Comparison of ENCODE assay signal across 19 cellular contexts in the genomic region with DNA sequence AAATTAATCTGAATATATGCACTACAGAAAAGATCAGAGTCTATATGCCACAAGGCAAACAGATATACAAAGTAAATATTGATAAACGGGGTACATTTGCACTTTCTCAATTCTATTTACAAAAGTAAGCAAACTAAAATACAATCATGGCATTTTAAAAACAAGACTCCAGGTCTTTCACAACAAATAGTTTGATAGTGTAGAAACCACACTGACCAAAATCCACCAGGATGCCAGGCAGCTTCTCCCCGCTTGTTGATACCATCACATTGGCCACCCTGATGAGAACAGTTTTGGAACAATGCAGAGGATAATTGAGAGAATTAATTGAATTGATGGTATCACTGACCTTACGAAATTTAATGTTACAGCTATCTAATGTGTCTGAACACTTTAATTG.
A peak's percentile ranks its signal among the peaks of the same experiment; 100 is the strongest.
DNase-seq lines count a peak whose midpoint lies in the region; ATAC-seq, FAIRE-seq and TF ChIP-seq lines count a peak whose summit lies in the region.
"Had no signal": no experiment of that assay in that cellular context is flagged by ENCODE, and none has a peak within 500 bp of the region (broad histone marks: within the 10 kb centered on the region; RNA-seq: fewer than 3 reads in every experiment).

No MANE protein-coding gene starts in this region.

- TF ChIP-seq RAD21 in liver (IDR thresholded peaks at IDR 0.05) (peak in 1 of 2 donors; percentile 14), HepG2 (CRISPR knock-in tag; IDR thresholded peaks at IDR 0.05) (no peak)

- TF ChIP-seq EP300 in HepG2 (IDR thresholded peaks at IDR 0.05; ENCODE audit: low read depth in 2 of 2, low read length in 2 of 2) (no peak), HepG2 (CRISPR knock-in tag; IDR thresholded peaks at IDR 0.05; ENCODE audit: borderline replicate concordance) (no peak)

- H3K4me2 ChIP-seq in HepG2 (ENCODE audit: low read depth, low read length), result no peak overlapping the region
- H3K4me2 ChIP-seq: A549; BLaER1 treated with 17β-estradiol and CSF1 and Interleukin-3, amounts not matched to agents 10 nM and 100 nM had no signal

- H3K4me3 ChIP-seq in liver (ENCODE audit: low read depth in 1 of 3, low read length in 3 of 3) (no peak overlapping the region), HepG2 (replicated peaks in 1 of 3; ENCODE audit: insufficient read depth in 1 of 3, low read depth in 2 of 3, low read length in 3 of 3) (no peak overlapping the region)
- H3K4me3 ChIP-seq: A549; BLaER1 treated with 17β-estradiol and CSF1 and Interleukin-3, amounts not matched to agents 10 nM and 100 nM had no signal

- no peaks in the 10 kb centered on the region for H3K27me3 ChIP-seq in liver (ENCODE audit: control insufficient read depth in 4 of 4, insufficient read depth in 4 of 4, low read length in 3 of 4)
- no peaks in the 10 kb centered on the region for H3K27me3 ChIP-seq in HepG2 (ENCODE audit: control insufficient read depth in 1 of 2, insufficient read depth in 2 of 2, low read length in 2 of 2)
- H3K27me3 ChIP-seq: BLaER1 treated with 17β-estradiol and CSF1 and Interleukin-3, amounts not matched to agents 10 nM and 100 nM had no signal

- no peak for ATAC-seq in HepG2
- peak; percentile 37 for ATAC-seq in left lobe of liver
- ATAC-seq in HG02885 (IDR thresholded peaks at IDR 0.05; ENCODE audit: poor library complexity, unreplicated experiment), result no peak
- no peak for ATAC-seq in HG02759 (IDR thresholded peaks at IDR 0.05; ENCODE audit: unreplicated experiment)
- ATAC-seq: A549; CD8-positive, alpha-beta T cell had no signal

- no peaks in the 10 kb centered on the region for H4K20me1 ChIP-seq in HepG2 (ENCODE audit: insufficient read depth, low read length)
- H4K20me1 ChIP-seq: BLaER1 treated with 17β-estradiol and CSF1 and Interleukin-3, amounts not matched to agents 10 nM and 100 nM had no signal

- intact Hi-C loops in HepG2 (cut with micrococcal nuclease; ENCODE audit: unreplicated experiment), result no loop called here

- H3K27ac ChIP-seq in liver (ENCODE audit: low read depth in 1 of 2, low read length in 2 of 2) (no peak overlapping the region), HepG2 (ENCODE audit: extremely low read length, insufficient read depth, low read length) (no peak overlapping the region)
- H3K27ac ChIP-seq: A549; BLaER1 treated with 17β-estradiol and CSF1 and Interleukin-3, amounts not matched to agents 10 nM and 100 nM; C4-2B had no signal

- WGBS in liver, result 57% methylated on average over 3 of the region's 3 CpGs
- 6% methylated on average over 3 of the region's 3 CpGs for WGBS in HepG2 (ENCODE audit: low lambda C conversion rate)

- H3K4me1 ChIP-seq in liver (ENCODE audit: control insufficient read depth in 4 of 4, insufficient read depth in 4 of 4, low read length in 3 of 4) (peaks cover 0 to 14% (median 1%) of the 10 kb centered on the region in 4 donors), HepG2 (ENCODE audit: insufficient read depth, low read length) (peaks cover 5% of the 10 kb centered on the region; the same call in 1 of the 2 replicates)
- H3K4me1 ChIP-seq: A549; BLaER1 treated with 17β-estradiol and CSF1 and Interleukin-3, amounts not matched to agents 10 nM and 100 nM; Caco-2 had no signal

- in situ Hi-C loops in HepG2 (cut with HindIII; ENCODE audit: extremely low pct_ligation_motif_present, low pct_unique_long_range_greater_than_20kb), result no loop called here

- FAIRE-seq in HepG2 (lab: Jason Lieb, UNC), result no peak
- FAIRE-seq: A549, D721Med, G401.6, GM12891, GM19239 had no signal

- H2AFZ ChIP-seq in HepG2 (ENCODE audit: low read length), result no peak overlapping the region

- CTCF ChIA-PET in HepG2 (lab: Yijun Ruan, JAX; ENCODE audit: low intra/inter-chr PET ratio, low total read pairs), result no interaction called here

- H3K9ac ChIP-seq in liver (ENCODE audit: low read depth in 1 of 2, low read length in 2 of 2) (no peak overlapping the region), HepG2 (ENCODE audit: insufficient read depth, low read depth, low read length) (no peak overlapping the region)
- H3K9ac ChIP-seq: BLaER1 treated with 17β-estradiol and CSF1 and Interleukin-3, amounts not matched to agents 10 nM and 100 nM had no signal

- DNase-seq in HepG2 (ENCODE audit: low spot score), result no peak
- no peak for DNase-seq in left lobe of liver (ENCODE audit: low spot score)
- DNase-seq: AML-193; Caco-2; Calu3; CD4-positive, alpha-beta T cell; CD8-positive, alpha-beta T cell; DMS79 treated with DMSO at 0.1 percent for 48 hours; GF-D8 had no signal

- no peak for TF ChIP-seq POLR2A in HepG2 (IDR thresholded peaks at IDR 0.05; ENCODE audit: insufficient read depth in 1 of 2, low read depth in 2 of 2, low read length in 2 of 2)

- BruUV-seq in HepG2 (replicated peaks; lab: Mats Ljungman, UMichigan), result no TSS peak

- no peaks in the 10 kb centered on the region for H3K79me2 ChIP-seq in HepG2 (ENCODE audit: insufficient read depth, low read length)

- no peaks in the 10 kb centered on the region for H3K36me3 ChIP-seq in liver (ENCODE audit: control insufficient read depth in 4 of 4, insufficient read depth in 3 of 4, low read depth in 1 of 4, low read length in 3 of 4)
- H3K36me3 ChIP-seq in HepG2 (replicated peaks in 1 of 2; ENCODE audit: control insufficient read depth in 1 of 2, insufficient read depth in 2 of 2, low read length in 2 of 2), result no peaks in the 10 kb centered on the region
- H3K36me3 ChIP-seq: BLaER1 treated with 17β-estradiol and CSF1 and Interleukin-3, amounts not matched to agents 10 nM and 100 nM had no signal

- TF ChIP-seq CTCF in liver (IDR thresholded peaks at IDR 0.05; ENCODE audit: low read depth, low read length, missing input control) (no peak), HepG2 (CRISPR knock-in tag; IDR thresholded peaks at IDR 0.05) (no peak)

- H3K9me3 ChIP-seq in liver (ENCODE audit: control insufficient read depth in 4 of 4, low read length in 3 of 4) (no peaks in the 10 kb centered on the region), HepG2 (ENCODE audit: low read length) (peaks cover 19% of the 10 kb centered on the region)
- H3K9me3 ChIP-seq: A549, Caco-2 had no signal

- POLR2A ChIA-PET in HepG2 (lab: Yijun Ruan, JAX), result no interaction called here

TF ChIP-seq in liver, 16 proteins besides CTCF, POLR2A, EP300 and RAD21 (continues in another document):
- TF ChIP-seq FOXA1 (IDR thresholded peaks at IDR 0.05), result no peak
- peak; percentile 53 to 60 for TF ChIP-seq HNF4A (conservative IDR thresholded peaks at IDR 0.05)
- TF ChIP-seq, protein P1, sequence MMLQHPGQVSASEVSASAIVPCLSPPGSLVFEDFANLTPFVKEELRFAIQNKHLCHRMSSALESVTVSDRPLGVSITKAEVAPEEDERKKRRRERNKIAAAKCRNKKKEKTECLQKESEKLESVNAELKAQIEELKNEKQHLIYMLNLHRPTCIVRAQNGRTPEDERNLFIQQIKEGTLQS (IDR thresholded peaks at IDR 0.05), result no peak
- TF ChIP-seq SP1 (IDR thresholded peaks at IDR 0.05), result no peak
- no peak for TF ChIP-seq EGR1 (IDR thresholded peaks at IDR 0.05; ENCODE audit: low read depth in 2 of 2)

TF ChIP-seq in HepG2, 621 proteins besides CTCF, POLR2A, EP300 and RAD21:
- TF ChIP-seq NFIB (CRISPR knock-in tag; IDR thresholded peaks at IDR 0.05; ENCODE audit: borderline replicate concordance) (no peak), ARNTL (CRISPR knock-in tag; IDR thresholded peaks at IDR 0.05) (no peak), PHF5A (CRISPR knock-in tag; IDR thresholded peaks at IDR 0.05; ENCODE audit: low read depth, unreplicated experiment) (no peak), KDM6A (CRISPR knock-in tag; IDR thresholded peaks at IDR 0.05; ENCODE audit: low read depth) (no peak), GATAD1 (CRISPR knock-in tag; IDR thresholded peaks at IDR 0.05) (no peak), GATAD2A (CRISPR knock-in tag; IDR thresholded peaks at IDR 0.05) (no peak), XBP1 (CRISPR knock-in tag; IDR thresholded peaks at IDR 0.05) (no peak), FOXJ3 (CRISPR knock-in tag; IDR thresholded peaks at IDR 0.05; ENCODE audit: borderline replicate concordance) (no peak), PPARG (CRISPR knock-in tag; conservative IDR thresholded peaks at IDR 0.05) (no peak), NFKB2 (CRISPR knock-in tag; IDR thresholded peaks at IDR 0.05; ENCODE audit: borderline replicate concordance) (no peak), PCBP1 (IDR thresholded peaks at IDR 0.05; ENCODE audit: borderline replicate concordance, low read depth, low read length) (no peak), ZNF512B (CRISPR knock-in tag; IDR thresholded peaks at IDR 0.05; ENCODE audit: borderline replicate concordance) (no peak)
